Comparison of ENCODE assay signal across 8 cellular contexts in genomic region chr19:11673608-11674041, GRCh38.
DNase-seq lines count a peak whose midpoint lies in the region; ATAC-seq and TF ChIP-seq lines count a peak whose summit lies in the region.

No MANE protein-coding gene starts in this region.

- DNase-seq in BE2C (peak; percentile 65), HK-2 (ENCODE audit: unreplicated experiment) (peak; percentile 4), ascending aorta (ENCODE audit: low spot score in 2 of 2) (peak in 1 of 2 donors; percentile 70), hepatocyte (ENCODE audit: low spot score) (peak; percentile 81), psoas muscle (peak; percentile 73), NOMO-1 treated with dmso at 0.1 percent for 144 hours (lab: John Stamatoyannopoulos, UW; ENCODE audit: unreplicated experiment) (no peak)
- DNase-seq in activated effector memory CD4-positive, alpha-beta T cell treated with Interleukin-2 at 50 U/mL for 16 hours: no peak

- H3K4me3 ChIP-seq in BE2C (ENCODE audit: low read depth, low read length) (no peak overlapping the region), ascending aorta (peak overlapping the region; percentile 37 to 58), hepatocyte (peak overlapping the region; percentile 48), psoas muscle (peak overlapping the region; percentile 61)

- H3K9me3 ChIP-seq in BE2C (no peaks in the 10 kb centered on the region; the same call in 1 of the 2 replicates), ascending aorta (peaks cover 0 to 8% of the 10 kb centered on the region in 2 donors), hepatocyte (ENCODE audit: low read depth) (no peaks in the 10 kb centered on the region), psoas muscle (peaks cover 4% of the 10 kb centered on the region)

- H3K79me2 ChIP-seq in hepatocyte: no peaks in the 10 kb centered on the region

- peak overlapping the region; percentile 23 for H2AFZ ChIP-seq in hepatocyte

- H3K36me3 ChIP-seq in BE2C: peaks cover 4% of the 10 kb centered on the region
- no peaks in the 10 kb centered on the region for H3K36me3 ChIP-seq in ascending aorta
- no peaks in the 10 kb centered on the region for H3K36me3 ChIP-seq in hepatocyte (replicated peaks; ENCODE audit: insufficient read depth, low read depth)
- H3K36me3 ChIP-seq in psoas muscle (ENCODE audit: insufficient read depth in 1 of 2, low read depth in 1 of 2): no peaks in the 10 kb centered on the region

- H3K27me3 ChIP-seq in BE2C (no peaks in the 10 kb centered on the region), ascending aorta (no peaks in the 10 kb centered on the region), hepatocyte (no peaks in the 10 kb centered on the region), psoas muscle (ENCODE audit: insufficient read depth in 3 of 3, low read length in 2 of 3) (peaks cover 0 to 16% (median 0%) of the 10 kb centered on the region in 3 donors)

- H4K20me1 ChIP-seq in hepatocyte (ENCODE audit: insufficient read depth, poor library complexity, severe bottlenecking): no peaks in the 10 kb centered on the region

- H3K27ac ChIP-seq in ascending aorta: no peak overlapping the region
- no peak overlapping the region for H3K27ac ChIP-seq in hepatocyte
- no peak overlapping the region for H3K27ac ChIP-seq in psoas muscle

- 8% methylated on average over 14 of the region's 14 CpGs for WGBS in hepatocyte (ENCODE audit: low lambda C conversion rate, missing lambda C conversion rate)
- WGBS in psoas muscle, 3 donors: 3 to 7% (median 5%) methylated on average over 14 of the region's 14 CpGs

- TF ChIP-seq CTCF in BE2C (IDR thresholded peaks at IDR 0.05; ENCODE audit: low read depth, low read length): peak; percentile 68
- peak; percentile 35 to 73 (median 53) for TF ChIP-seq CTCF in ascending aorta (IDR thresholded peaks at IDR 0.05)
- TF ChIP-seq CTCF in hepatocyte (IDR thresholded peaks at IDR 0.05; ENCODE audit: poor library complexity): peak; percentile 82
- peak; percentile 46 for TF ChIP-seq CTCF in psoas muscle (IDR thresholded peaks at IDR 0.05)

- ATAC-seq in psoas muscle: peak in 1 of 4 donors; percentile 35
- no peak for ATAC-seq in HG03520 (IDR thresholded peaks at IDR 0.05; ENCODE audit: unreplicated experiment)

- no peaks in the 10 kb centered on the region for H3K9me2 ChIP-seq in hepatocyte (replicated peaks; ENCODE audit: insufficient read depth)

- H3K4me1 ChIP-seq in BE2C (no peaks in the 10 kb centered on the region), ascending aorta (no peaks in the 10 kb centered on the region), hepatocyte (ENCODE audit: insufficient read depth) (no peaks in the 10 kb centered on the region), psoas muscle (no peaks in the 10 kb centered on the region)

- H3K4me2 ChIP-seq in hepatocyte: peak overlapping the region; percentile 73

- intact Hi-C loops in ascending aorta (cut with DNase I) (no loop called here), psoas muscle (cut with DNase I) (loop anchor here in 1 of 2 donors (10.0 kb wide), 1 partner anchor 111 kb away; no protein-coding TSS in a partner anchor)

Comparison
In these comparisons a context has a peak if more than half of its experiments do, and no peak if none do; other contexts are left out.
1. DNase-seq: peak in BE2C (single experiment), HK-2 (single experiment), hepatocyte (single experiment) and psoas muscle (2 of 2); none in activated effector memory CD4-positive, alpha-beta T cell treated with Interleukin-2 at 50 U/mL for 16 hours (single experiment) and NOMO-1 treated with dmso at 0.1 percent for 144 hours (single experiment).
2. Peak in every context shown above with its lines, with median percentiles within 50 percentile points of each other: CTCF ChIP-seq.